In genomic region chrX:102516314-102516936, GRCh38 we compare ENCODE assay signal across 8 cellular contexts. TPM values are rescaled to one million over a fixed set of nuclear protein-coding genes. Genes with fewer than 3 reads are reported as not detected.
DNase-seq lines count a peak whose midpoint lies in the region; ATAC-seq and TF ChIP-seq lines count a peak whose summit lies in the region.

TMSB15A (minus strand) TSS chrX:102516739.

- no peak for TF ChIP-seq CTCF in fibroblast of villous mesenchyme (IDR thresholded peaks at IDR 0.05; ENCODE audit: insufficient read depth, low read depth, low read length)
- TF ChIP-seq CTCF in neural crest cell (conservative IDR thresholded peaks at IDR 0.05): no peak

- DNase-seq in A172 (ENCODE audit: low spot score) (peak; percentile 5), HT1080 (ENCODE audit: low read depth) (peak; percentile 24), RPMI7951 (ENCODE audit: low read depth) (peak; percentile 48), activated gamma-delta T cell treated with Interleukin-2 at 50 U/mL for 16 hours (peak; percentile 47), fibroblast of villous mesenchyme (ENCODE audit: low read depth) (peak; percentile 19), neural crest cell (ENCODE audit: low read depth, low spot score) (peak; percentile 68)

- H3K27me3 Mint-ChIP-seq in neural crest cell (ENCODE audit: low read depth): no peaks in the 10 kb centered on the region
- H3K27me3 Mint-ChIP-seq in stimulated activated naive CD8-positive, alpha-beta T cell treated with anti-CD3 and anti-CD28 coated beads, Interleukin-15, Interleukin-2, amounts not matched to agents 100 ng/mL and 50 ng/mL, for 24 hours: peaks cover 45% of the 10 kb centered on the region

- peaks cover 21% of the 10 kb centered on the region for H3K4me1 Mint-ChIP-seq in neural crest cell
- peaks cover 5% of the 10 kb centered on the region for H3K4me1 Mint-ChIP-seq in stimulated activated naive CD8-positive, alpha-beta T cell treated with anti-CD3 and anti-CD28 coated beads, Interleukin-15, Interleukin-2, amounts not matched to agents 100 ng/mL and 50 ng/mL, for 24 hours (ENCODE audit: low read depth)

- peaks cover 4% of the 10 kb centered on the region for H3K9me3 Mint-ChIP-seq in neural crest cell
- no peaks in the 10 kb centered on the region for H3K9me3 Mint-ChIP-seq in stimulated activated naive CD8-positive, alpha-beta T cell treated with anti-CD3 and anti-CD28 coated beads, Interleukin-15, Interleukin-2, amounts not matched to agents 100 ng/mL and 50 ng/mL, for 24 hours

- H3K4me3 ChIP-seq in fibroblast of villous mesenchyme (ENCODE audit: low read depth, low read length): peak within 1 kb of the TSS; percentile 51

- H3K4me3 Mint-ChIP-seq in neural crest cell: peak within 1 kb of the TSS; percentile 97
- H3K4me3 Mint-ChIP-seq in stimulated activated naive CD8-positive, alpha-beta T cell treated with anti-CD3 and anti-CD28 coated beads, Interleukin-15, Interleukin-2, amounts not matched to agents 100 ng/mL and 50 ng/mL, for 24 hours: peak within 1 kb of the TSS; percentile 72

- H3K36me3 Mint-ChIP-seq in neural crest cell (ENCODE audit: low read depth): peaks cover 30% of the 10 kb centered on the region
- H3K36me3 Mint-ChIP-seq in stimulated activated naive CD8-positive, alpha-beta T cell treated with anti-CD3 and anti-CD28 coated beads, Interleukin-15, Interleukin-2, amounts not matched to agents 100 ng/mL and 50 ng/mL, for 24 hours (ENCODE audit: low read depth): no peaks in the 10 kb centered on the region

- H3K27ac Mint-ChIP-seq in neural crest cell (ENCODE audit: unreplicated experiment): peak within 1 kb of the TSS; percentile 100
- no peak within 1 kb of the TSS for H3K27ac Mint-ChIP-seq in stimulated activated naive CD8-positive, alpha-beta T cell treated with anti-CD3 and anti-CD28 coated beads, Interleukin-15, Interleukin-2, amounts not matched to agents 100 ng/mL and 50 ng/mL, for 24 hours

- ATAC-seq in GM19324 (IDR thresholded peaks at IDR 0.05; ENCODE audit: low FRiP score, unreplicated experiment): peak; percentile 76

RNA-seq across cellular contexts. Expression of gene TMSB15A, which starts in this region (rescaled TPM):
- total RNA-seq in A172 (2014; rRNA removed; shearing (Covaris generic)): 9.3 and 13.7 TPM in 2 replicates
- 2.7 and 2.8 TPM in 2 replicates for total RNA-seq in HT1080 (2014; rRNA removed; shearing (Covaris generic))
- polyA plus RNA-seq in HT1080 (2015; cell fraction: cytosol; rRNA removed): 9.2 and 10.3 TPM in 2 replicates
- polyA plus RNA-seq in HT1080 (2015; cell fraction: nucleus; rRNA removed): 3.0 and 4.4 TPM in 2 replicates
- 27.1 and 39.8 TPM in 2 replicates for total RNA-seq in RPMI7951 (2014; rRNA removed; shearing (Covaris generic))
- 1.7 and 3.9 TPM in 2 replicates for total RNA-seq in fibroblast of villous mesenchyme
- 216 and 233 TPM in 2 replicates for total RNA-seq in neural crest cell

Comparison
In these comparisons a context has a peak if more than half of its experiments do, and no peak if none do; other contexts are left out.
1. Peak in every context shown above with its lines: DNase-seq, ATAC-seq and H3K4me3 ChIP-seq.
2. DNase-seq: peak in every context shown above with its lines; median percentile 68 in neural crest cell; 48 in RPMI7951; 47 in activated gamma-delta T cell treated with Interleukin-2 at 50 U/mL for 16 hours; 24 in HT1080; 19 in fibroblast of villous mesenchyme; 5 in A172.